ENCODE assay signal across 29 cellular contexts in genomic region chr1:237320890-237321289, GRCh38.
"Had no signal": no experiment of that assay in that cellular context is flagged by ENCODE, and none has a peak within 500 bp of the region (broad histone marks: within the 10 kb centered on the region; RNA-seq: fewer than 3 reads in every experiment).

No MANE protein-coding gene starts in this region.

- H3K9me3 ChIP-seq: SJSA1 had no signal

- H3K27me3 ChIP-seq: brain microvascular endothelial cell, SJSA1 had no signal

- H3K36me3 ChIP-seq: brain microvascular endothelial cell, SJSA1 had no signal

- DNase-seq: activated B cell treated with CpG ODN at 0.5 μM for 24 hours; activated CD4-positive, alpha-beta memory T cell treated with anti-CD3 and anti-CD28 coated beads for 36 hours; activated CD4-positive, alpha-beta T cell treated with anti-CD3 and anti-CD28 coated beads for 1 hour; activated CD4-positive, alpha-beta T cell treated with anti-CD3 and anti-CD28 coated beads, Interleukin-2, amount 10 ng/mL, durations not matched to agents 24 days and 14 days; activated CD8-positive, alpha-beta memory T cell treated with anti-CD3 and anti-CD28 coated beads for 24 hours; activated gamma-delta T cell treated with Interleukin-2 at 50 U/mL for 16 hours; activated naive CD4-positive, alpha-beta T cell treated with anti-CD3 and anti-CD28 coated beads, Interleukin-2, amount 10 ng/mL, durations not matched to agents 7 days and 5 days; activated naive CD8-positive, alpha-beta T cell treated with anti-CD3 and anti-CD28 coated beads for 36 hours; activated T-cell treated with anti-CD3 and anti-CD28 coated beads, Interleukin-2, amount 50 U/mL, for 4 hours; brain microvascular endothelial cell; caudate nucleus; Karpas-422; MM.1S; NCI-H1105; NCI-H1436; NCI-H1694 treated with DMSO at 0.1 percent for 48 hours; NCI-H2081; NCI-H510A treated with DMSO at 0.1 percent for 48 hours; NCI-H69; NK-92 treated with Interleukin-12 subunit alpha and Interleukin-12 subunit beta, amount 100 ng/mL, for 24 hours; OCI-M1; RPMI8226; SHP77; T-helper 17 cell; T-helper 9 cell had no signal

- ATAC-seq: activated T-cell treated with anti-CD3 and anti-CD28 coated beads, Interleukin-2, amount 50 U/mL, for 4 hours; K562; Panc1; SK-N-SH treated with all-trans-retinoic acid at 6 μM for 48 hours; T-helper 17 cell had no signal

- H3K4me3 ChIP-seq: K562, SJSA1 had no signal

- H3K27ac ChIP-seq: brain microvascular endothelial cell, SJSA1 had no signal

- H3K4me1 ChIP-seq: SJSA1 had no signal
